ENCODE assay signal across 8 cellular contexts in genomic region chr3:177190184-177190583, GRCh38. TPM values are rescaled to one million over a fixed set of nuclear protein-coding genes. Genes with fewer than 3 reads are reported as not detected.
DNase-seq lines count a peak whose midpoint lies in the region; ATAC-seq, FAIRE-seq and TF ChIP-seq lines count a peak whose summit lies in the region.
"Not testable (repeated sequence)": the region's sequence is repeated elsewhere in the genome, so short reads cannot be mapped to it uniquely, and the experiment has no call there.

No MANE protein-coding gene starts in this region.

- in situ Hi-C loops in K562 (cut with MboI), result loop anchor here (10.0 kb wide), 1 partner anchor 135 kb away; no protein-coding TSS in a partner anchor
- in situ Hi-C loops in HepG2 (cut with HindIII; ENCODE audit: extremely low pct_ligation_motif_present, low pct_unique_long_range_greater_than_20kb), result loop anchor here (10.0 kb wide), 1 partner anchor 135 kb away; no protein-coding TSS in a partner anchor
- in situ Hi-C loops in transverse colon (cut with MboI; ENCODE audit: low pct_ligation_motif_present in 1 of 4, low pct_unique_long_range_greater_than_20kb in 1 of 4, low sequenced_read_pairs in 3 of 4), result loop anchor here in 3 of 4 donors (10.0 to 25.0 kb wide), 5 partner anchors 128 to 405 kb away; no protein-coding TSS in a partner anchor

- H3K9ac ChIP-seq in SU-DHL-6 (ENCODE audit: low read length), result peak overlapping the region; percentile 43
- not testable (repeated sequence) for H3K9ac ChIP-seq in K562 (ENCODE audit: insufficient read depth in 1 of 2, low read depth in 2 of 2, low read length in 2 of 2); H1 (replicated peaks in 1 of 4; ENCODE audit: extremely low read depth in 1 of 4, low read depth in 3 of 4, low read length in 3 of 4); HepG2 (ENCODE audit: insufficient read depth, low read depth, low read length)

- not testable (repeated sequence) for H3K14ac ChIP-seq in H1 (ENCODE audit: insufficient read length)

- H3K27me3 Mint-ChIP-seq in osteocyte (ENCODE audit: unreplicated experiment), result not testable (repeated sequence)

- H3K9me1 ChIP-seq in K562 (ENCODE audit: control insufficient read depth, insufficient read depth, low read length), result not testable (repeated sequence)

- not testable (repeated sequence) for H4K8ac ChIP-seq in H1 (ENCODE audit: extremely low read depth, insufficient read depth, low read length)

- not testable (repeated sequence) for H3K9me3 Mint-ChIP-seq in osteocyte (ENCODE audit: unreplicated experiment); stimulated activated effector memory CD8-positive, alpha-beta T cell treated with anti-CD3 and anti-CD28 coated beads, Interleukin-12 subunit alpha, Interleukin-12 subunit beta, amount 100 ng/mL, for 72 hours

- not testable (repeated sequence) for H2BK120ac ChIP-seq in H1 (replicated peaks; ENCODE audit: low read depth, low read length)

- TF ChIP-seq EP300 in K562 (IDR thresholded peaks at IDR 0.05; ENCODE audit: low read length); H1 (IDR thresholded peaks at IDR 0.05; ENCODE audit: borderline replicate concordance in 1 of 2, low read depth in 2 of 2, low read length in 2 of 2); HepG2 (IDR thresholded peaks at IDR 0.05; ENCODE audit: low read depth in 2 of 2, low read length in 2 of 2); HepG2 (CRISPR knock-in tag; IDR thresholded peaks at IDR 0.05; ENCODE audit: borderline replicate concordance); transverse colon (IDR thresholded peaks at IDR 0.05; ENCODE audit: low read depth): not testable (repeated sequence)

- H3K56ac ChIP-seq in H1 (replicated peaks; ENCODE audit: insufficient read length, low read depth, low read length), result not testable (repeated sequence)

- H3K27ac ChIP-seq in C4-2B (0 out of 2 replicates have a peak overlapping the region, but pooled peaks have one; percentile 6), SU-DHL-6 (ENCODE audit: low read depth, low read length) (peak overlapping the region; percentile 100), transverse colon (peak overlapping the region in 3 of 4 donors; percentile 50 to 52 (median 51))
- not testable (repeated sequence) for H3K27ac ChIP-seq in K562 (ENCODE audit: extremely low read depth, low read depth, low read length); H1 (ENCODE audit: low read depth, low read length); HepG2 (ENCODE audit: extremely low read length, insufficient read depth, low read length)

- peaks cover 64% of the 10 kb centered on the region for H3K4me1 Mint-ChIP-seq in osteocyte (ENCODE audit: unreplicated experiment)
- peaks cover 63% of the 10 kb centered on the region for H3K4me1 Mint-ChIP-seq in stimulated activated effector memory CD8-positive, alpha-beta T cell treated with anti-CD3 and anti-CD28 coated beads, Interleukin-12 subunit alpha, Interleukin-12 subunit beta, amount 100 ng/mL, for 72 hours

- DNase-seq in K562 (ENCODE audit: extremely low read depth in 1 of 4, low spot score in 3 of 4); H1 (ENCODE audit: low read depth in 1 of 2, low spot score in 2 of 2); HepG2 (ENCODE audit: low spot score); osteocyte (ENCODE audit: extremely low spot score, unreplicated experiment); stimulated activated effector memory CD8-positive, alpha-beta T cell treated with anti-CD3 and anti-CD28 coated beads, Interleukin-12 subunit alpha, Interleukin-12 subunit beta, amount 100 ng/mL, for 72 hours (ENCODE audit: low spot score in 2 of 2); transverse colon: not testable (repeated sequence)

- 72% methylated on average over 5 of the region's 5 CpGs for WGBS in K562 (ENCODE audit: insufficient coverage, low coverage, missing lambda C conversion rate)
- 92% methylated on average over 5 of the region's 5 CpGs; no CpG with 5 or more reads in 1 of the 2 experiments for WGBS in H1 (ENCODE audit: extremely low coverage in 1 of 2, insufficient coverage in 1 of 2, insufficient read length in 1 of 2, insufficient replicate concordance in 2 of 2, low coverage in 1 of 2, low lambda C conversion rate in 2 of 2, missing lambda C conversion rate in 1 of 2), 2 experiments
- WGBS in HepG2 (ENCODE audit: low lambda C conversion rate), result 92% methylated on average over 5 of the region's 5 CpGs
- 94 to 98% methylated on average over 5 of the region's 5 CpGs for WGBS in transverse colon (ENCODE audit: low coverage in 1 of 2), 2 donors

- intact Hi-C loops in K562 (cut with micrococcal nuclease), result loop anchor here (5.0 to 10.0 kb wide), 2 partner anchors 123 to 285 kb away; no protein-coding TSS in a partner anchor
- intact Hi-C loops in HepG2 (cut with micrococcal nuclease; ENCODE audit: unreplicated experiment), result loop anchor here (10.0 kb wide), 1 partner anchor 305 kb away; no protein-coding TSS in a partner anchor
- intact Hi-C loops in transverse colon (cut with DNase I; ENCODE audit: low total_unique reads), result not testable (repeated sequence)

- not testable (repeated sequence) for H3K18ac ChIP-seq in H1 (ENCODE audit: extremely low read depth, low read length)

- not testable (repeated sequence) for H3K27me3 ChIP-seq in SU-DHL-6 (ENCODE audit: low read length); K562 (ENCODE audit: control insufficient read depth in 2 of 2, insufficient read depth in 2 of 2, low read length in 2 of 2); H1 (replicated peaks in 1 of 4; ENCODE audit: control insufficient read depth in 3 of 4, extremely low read depth in 1 of 4, insufficient read depth in 3 of 4, low read length in 3 of 4); HepG2 (ENCODE audit: control insufficient read depth in 1 of 2, insufficient read depth in 2 of 2, low read length in 2 of 2); transverse colon

- not testable (repeated sequence) for H2BK12ac ChIP-seq in H1 (ENCODE audit: low read depth, low read length)

- FAIRE-seq in K562 (lab: Jason Lieb, UNC); H1 (lab: Jason Lieb, UNC); HepG2 (lab: Jason Lieb, UNC): not testable (repeated sequence)

- H2BK5ac ChIP-seq in H1 (ENCODE audit: low read depth, low read length), result not testable (repeated sequence)

- TF ChIP-seq POLR2A in K562 (conservative IDR thresholded peaks at IDR 0.05); H1 (IDR thresholded peaks at IDR 0.05; ENCODE audit: control extremely low read depth in 1 of 2, low read depth in 2 of 2, low read length in 2 of 2); HepG2 (IDR thresholded peaks at IDR 0.05; ENCODE audit: insufficient read depth in 1 of 2, low read depth in 2 of 2, low read length in 2 of 2); transverse colon (IDR thresholded peaks at IDR 0.05): not testable (repeated sequence)

- H3K9me2 ChIP-seq in SU-DHL-6 (replicated peaks; ENCODE audit: insufficient read depth, low read length), result not testable (repeated sequence)

- CTCF ChIA-PET in K562 (lab: Yijun Ruan, JAX; ENCODE audit: low intra/inter-chr PET ratio); H1 (lab: Charles Lee; ENCODE audit: partially characterized antibody); HepG2 (lab: Yijun Ruan, JAX; ENCODE audit: low intra/inter-chr PET ratio, low total read pairs): not testable (repeated sequence)

- not testable (repeated sequence) for H3K4me3 Mint-ChIP-seq in osteocyte (ENCODE audit: unreplicated experiment); stimulated activated effector memory CD8-positive, alpha-beta T cell treated with anti-CD3 and anti-CD28 coated beads, Interleukin-12 subunit alpha, Interleukin-12 subunit beta, amount 100 ng/mL, for 72 hours

- not testable (repeated sequence) for H3K4me3 ChIP-seq in SU-DHL-6 (ENCODE audit: insufficient read depth, low read length, poor library complexity, severe bottlenecking); K562; H1 (ENCODE audit: extremely low read depth in 1 of 4, insufficient read depth in 2 of 4, low read depth in 3 of 4, low read length in 4 of 4); HepG2 (replicated peaks in 1 of 3; ENCODE audit: insufficient read depth in 1 of 3, low read depth in 2 of 3, low read length in 3 of 3); transverse colon

- H3K27ac Mint-ChIP-seq in osteocyte (ENCODE audit: unreplicated experiment), result peak overlapping the region; percentile 81
- H3K27ac Mint-ChIP-seq in stimulated activated effector memory CD8-positive, alpha-beta T cell treated with anti-CD3 and anti-CD28 coated beads, Interleukin-12 subunit alpha, Interleukin-12 subunit beta, amount 100 ng/mL, for 72 hours, result peak overlapping the region; percentile 43

- peak overlapping the region; percentile 95 for H3K4me2 ChIP-seq in SU-DHL-6 (ENCODE audit: low read depth, low read length, poor library complexity, severe bottlenecking)
- H3K4me2 ChIP-seq in K562 (ENCODE audit: insufficient read depth, low read length); HepG2 (ENCODE audit: low read depth, low read length): not testable (repeated sequence)
- H3K4me2 ChIP-seq in H1 (ENCODE audit: insufficient read depth in 1 of 2, low read depth in 2 of 2, low read length in 2 of 2), result peak overlapping the region in 1 of 2 experiments; percentile 41; a peak in 1 of 4 replicates

- ATAC-seq in K562; HepG2; stimulated activated effector memory CD8-positive, alpha-beta T cell treated with anti-CD3 and anti-CD28 coated beads, Interleukin-12 subunit alpha, Interleukin-12 subunit beta, amount 100 ng/mL, for 72 hours: not testable (repeated sequence)

- H4K5ac ChIP-seq in H1 (ENCODE audit: insufficient read length, low read depth, low read length), result not testable (repeated sequence)

- H3K79me1 ChIP-seq in H1 (ENCODE audit: low read depth, low read length), result not testable (repeated sequence)

- not testable (repeated sequence) for H3K23me2 ChIP-seq in H1 (ENCODE audit: low read depth, low read length)

- TF ChIP-seq RAD21 in K562 (CRISPR knock-in tag; conservative IDR thresholded peaks at IDR 0.05 in 1 of 2, IDR thresholded peaks at IDR 0.05 in 1 of 2); H1 (IDR thresholded peaks at IDR 0.05 in 1 of 2, conservative IDR thresholded peaks at IDR 0.05 in 1 of 2; ENCODE audit: low read depth in 2 of 2, low read length in 2 of 2); HepG2 (CRISPR knock-in tag; IDR thresholded peaks at IDR 0.05): not testable (repeated sequence)

- peaks cover 11% of the 10 kb centered on the region for H3K36me3 ChIP-seq in SU-DHL-6 (ENCODE audit: low read length)
- H3K36me3 ChIP-seq in K562 (ENCODE audit: control insufficient read depth, insufficient read depth, low read length), result peaks cover 24% of the 10 kb centered on the region
- not testable (repeated sequence) for H3K36me3 ChIP-seq in H1 (ENCODE audit: control insufficient read depth in 2 of 4, insufficient read depth in 4 of 4, low read length in 3 of 4); HepG2 (replicated peaks in 1 of 2; ENCODE audit: control insufficient read depth in 1 of 2, insufficient read depth in 2 of 2, low read length in 2 of 2); transverse colon

- H2AK5ac ChIP-seq in H1 (ENCODE audit: low read depth, low read length), result not testable (repeated sequence)

- peaks cover 15% of the 10 kb centered on the region for H3K36me3 Mint-ChIP-seq in osteocyte (ENCODE audit: unreplicated experiment)
- H3K36me3 Mint-ChIP-seq in stimulated activated effector memory CD8-positive, alpha-beta T cell treated with anti-CD3 and anti-CD28 coated beads, Interleukin-12 subunit alpha, Interleukin-12 subunit beta, amount 100 ng/mL, for 72 hours, result peaks cover 28% of the 10 kb centered on the region

- TF ChIP-seq CTCF in C4-2B (conservative IDR thresholded peaks at IDR 0.05); SU-DHL-6 (IDR thresholded peaks at IDR 0.05; ENCODE audit: insufficient read depth, low read length, poor library complexity, severe bottlenecking); K562 (IDR thresholded peaks at IDR 0.05 in 2 of 3, conservative IDR thresholded peaks at IDR 0.05 in 1 of 3; ENCODE audit: insufficient read depth in 2 of 3, low read depth in 1 of 3, low read length in 3 of 3); H1 (IDR thresholded peaks at IDR 0.05; ENCODE audit: control extremely low read depth in 1 of 3, insufficient read depth in 1 of 3, low read depth in 1 of 3, low read length in 3 of 3); HepG2 (CRISPR knock-in tag; IDR thresholded peaks at IDR 0.05); osteocyte (IDR thresholded peaks at IDR 0.05); transverse colon (IDR thresholded peaks at IDR 0.05): not testable (repeated sequence)

- peaks cover 11 to 33% of the 10 kb centered on the region in 2 experiments; a peak in 4 of 5 replicates for H3K4me1 ChIP-seq in K562 (replicated peaks in 1 of 2; ENCODE audit: control insufficient read depth in 2 of 2, insufficient read depth in 2 of 2, low read length in 2 of 2)
- H3K4me1 ChIP-seq in H1 (replicated peaks in 1 of 4; ENCODE audit: control insufficient read depth in 3 of 4, insufficient read depth in 4 of 4, low read length in 3 of 4), result peaks cover 0 to 26% (median 7%) of the 10 kb centered on the region in 4 experiments; a peak in 4 of 7 replicates
- peaks cover 48% of the 10 kb centered on the region for H3K4me1 ChIP-seq in HepG2 (ENCODE audit: insufficient read depth, low read length)
- peaks cover 24 to 67% (median 35%) of the 10 kb centered on the region in 4 donors for H3K4me1 ChIP-seq in transverse colon

- not testable (repeated sequence) for H4K91ac ChIP-seq in H1 (replicated peaks; ENCODE audit: insufficient read length, low read length)

- BruUV-seq in K562 (replicated peaks; lab: Mats Ljungman, UMichigan); HepG2 (replicated peaks; lab: Mats Ljungman, UMichigan): not testable (repeated sequence)

- H3K79me2 ChIP-seq in SU-DHL-6 (ENCODE audit: insufficient read depth, low read length), result peaks cover 100% of the 10 kb centered on the region
- H3K79me2 ChIP-seq in K562 (ENCODE audit: control insufficient read depth, insufficient read depth, low read length), result peaks cover 100% of the 10 kb centered on the region
- peaks cover 91 to 100% of the 10 kb centered on the region in 2 experiments for H3K79me2 ChIP-seq in H1 (ENCODE audit: control insufficient read depth in 1 of 2, insufficient read depth in 2 of 2, low read length in 2 of 2)
- peaks cover 94% of the 10 kb centered on the region for H3K79me2 ChIP-seq in HepG2 (ENCODE audit: insufficient read depth, low read length)

- not testable (repeated sequence) for H2BK15ac ChIP-seq in H1 (ENCODE audit: low read length)

- H3K4ac ChIP-seq in H1 (replicated peaks; ENCODE audit: insufficient read length, low read depth, low read length), result not testable (repeated sequence)

- H2AFZ ChIP-seq in SU-DHL-6 (ENCODE audit: low read depth, low read length, severe bottlenecking); K562 (ENCODE audit: low read depth, low read length); H1 (ENCODE audit: low read length); HepG2 (ENCODE audit: low read length): not testable (repeated sequence)

- H3K23ac ChIP-seq in H1 (ENCODE audit: insufficient read length), result not testable (repeated sequence)

- not testable (repeated sequence) for H2BK20ac ChIP-seq in H1 (ENCODE audit: low read length)

- H3F3A ChIP-seq in SU-DHL-6 (ENCODE audit: insufficient read depth), result peaks cover 45% of the 10 kb centered on the region

- H4K20me1 ChIP-seq in SU-DHL-6 (ENCODE audit: low read depth, low read length) (peaks cover 20% of the 10 kb centered on the region; the same call in 1 of the 2 replicates), K562 (replicated peaks; ENCODE audit: control insufficient read depth, insufficient read depth, low read length) (peaks cover 31% of the 10 kb centered on the region), H1 (replicated peaks in 1 of 2; ENCODE audit: control insufficient read depth in 1 of 2, insufficient read depth in 2 of 2, low read length in 2 of 2) (peaks cover 10 to 15% of the 10 kb centered on the region in 2 experiments), HepG2 (ENCODE audit: insufficient read depth, low read length) (peaks cover 85% of the 10 kb centered on the region)

- H3K9me3 ChIP-seq in SU-DHL-6 (ENCODE audit: insufficient read depth, low read length); K562 (replicated peaks; ENCODE audit: control insufficient read depth, insufficient read depth, low read depth, low read length); H1 (ENCODE audit: insufficient read depth in 2 of 2, low read depth in 1 of 2, low read length in 1 of 2); HepG2 (ENCODE audit: low read length); transverse colon: not testable (repeated sequence)

- POLR2A ChIA-PET in K562 (lab: Yijun Ruan, JAX) (interaction anchor here (0.6 to 2.5 kb wide), 3 partner anchors 10 to 1269 kb away, joined by 3 to 13 read pairs (median 6); no protein-coding TSS in a partner anchor), HepG2 (lab: Yijun Ruan, JAX) (interaction anchor here (0.7 kb wide), 1 partner anchor 273 kb away, joined by 3 read pairs; no protein-coding TSS in a partner anchor)
- POLR2A ChIA-PET in H1 (lab: Charles Lee; ENCODE audit: partially characterized antibody), result not testable (repeated sequence)

RNA-seq across cellular contexts. Expression of gene TBL1XR1, which starts 7.1 kb away (rescaled TPM):
- 113 and 226 TPM in 2 replicates for total RNA-seq in K562 (2011; cell fraction: chromatin; rRNA removed; ENCODE audit: low replicate concordance)
- total RNA-seq in K562 (2011; cell fraction: nucleolus; rRNA removed), result 55.0 and 70.3 TPM in 2 replicates
- total RNA-seq in K562 (2011; cell fraction: nucleoplasm; rRNA removed), result 125 and 183 TPM in 2 replicates
- total RNA-seq in K562 (2014; rRNA removed) (56.6 and 68.6 TPM in 2 replicates), K562 (2014; rRNA removed; fragmentation: Illumina TruSeq; extraction: Trizol) (110 and 132 TPM in 2 replicates), K562 (2015; rRNA removed; fragmentation: Illumina TruSeq; extraction: Trizol) (74.0 and 83.3 TPM in 2 replicates), K562 (2021) (125 and 150 TPM in 2 replicates), HepG2 (2016; rRNA removed; fragmentation: Illumina TruSeq; extraction: Trizol) (62.5 and 108 TPM in 2 replicates), osteocyte (370 and 381 TPM in 2 replicates), transverse colon (100 to 1,000 TPM in 1 of 4 donors, 10 to 100 TPM in 3; 39.4 to 131 (median 68.1) TPM)
- polyA plus RNA-seq in K562 (2011; rRNA removed) (129 and 171 TPM in 2 replicates), K562 (2014; fragmentation: Illumina TruSeq; extraction: Trizol) (36.6 and 37.2 TPM in 2 replicates), K562 (2014; fragmentation: Nextera tagmentation; extraction: Ambion mirVana) (10 to 100 TPM; 19.6 to 90.2 TPM), K562 (2014; rRNA removed) (36.7 and 39.9 TPM in 2 replicates), H1 (2011; rRNA removed) (20.9 and 28.1 TPM in 2 replicates), HepG2 (2011; rRNA removed) (49.2 and 57.7 TPM in 2 replicates)
- polyA plus RNA-seq in K562 (2011; cell fraction: cytosol; rRNA removed), result 42.5 and 49.5 TPM in 2 replicates
- polyA plus RNA-seq in K562 (2011; cell fraction: nucleus; rRNA removed), result 154 and 172 TPM in 2 replicates
- 19.3 and 54.6 TPM in 2 replicates for polyA plus RNA-seq in K562 (2012)
- polyA minus RNA-seq in K562 (2011; rRNA and poly(A)+ RNA removed), result 706 and 847 TPM in 2 replicates
- polyA minus RNA-seq in K562 (2011; cell fraction: cytosol; rRNA and poly(A)+ RNA removed), result 193 and 353 TPM in 2 replicates
- polyA minus RNA-seq in K562 (2011; cell fraction: nucleus; rRNA and poly(A)+ RNA removed), result 137 and 171 TPM in 2 replicates
- 138 and 147 TPM in 2 replicates for total RNA-seq in H1 (2021; fragmentation: NEBNext Ultra II Directional; extraction: Animal tissue kit (Norgen Biotek cat#: 25700))
- polyA plus RNA-seq in H1 (2011; cell fraction: cytosol; rRNA removed), result 36.0 TPM
- polyA plus RNA-seq in H1 (2011; cell fraction: nucleus; rRNA removed), result 91.0 TPM
- polyA plus RNA-seq in H1 (2012, experiment 1 of 2), result 51.1 to 72.3 TPM (median 62.1 TPM) in 4 replicates
- polyA plus RNA-seq in H1 (2012, experiment 2 of 2), result 2.8 TPM
- 43.4 TPM for polyA plus RNA-seq in H1 (2013, experiment 1 of 2)
- 41.3 TPM for polyA plus RNA-seq in H1 (2013, experiment 2 of 2)
- polyA minus RNA-seq in H1 (2011; rRNA and poly(A)+ RNA removed), result 312 and 364 TPM in 2 replicates
- polyA minus RNA-seq in H1 (2011; cell fraction: cytosol; rRNA and poly(A)+ RNA removed), result 159 TPM
- 354 TPM for polyA minus RNA-seq in H1 (2011; cell fraction: nucleus; rRNA and poly(A)+ RNA removed)
- total RNA-seq in HepG2 (2016; cell fraction: cytosol; rRNA removed; fragmentation: Illumina TruSeq; extraction: Trizol; ENCODE audit: low read depth), result 10.8 TPM in 2 replicates
- total RNA-seq in HepG2 (2016; cell fraction: insoluble cytoplasmic fraction; rRNA removed; fragmentation: Illumina TruSeq; extraction: Trizol), result 67.0 and 111 TPM in 2 replicates
- 31.7 and 36.1 TPM in 2 replicates for total RNA-seq in HepG2 (2016; cell fraction: membrane; rRNA removed; fragmentation: Illumina TruSeq; extraction: Trizol)
- 58.6 and 64.8 TPM in 2 replicates for total RNA-seq in HepG2 (2016; cell fraction: nucleus; rRNA removed; fragmentation: Illumina TruSeq; extraction: Trizol)
- polyA plus RNA-seq in HepG2 (2011; cell fraction: cytosol; rRNA removed), result 12.2 and 20.2 TPM in 2 replicates
- 20.1 and 30.6 TPM in 2 replicates for polyA plus RNA-seq in HepG2 (2011; cell fraction: nucleus; rRNA removed)
- polyA plus RNA-seq in HepG2 (2012), result 21.8 and 27.0 TPM in 2 replicates
- polyA plus RNA-seq in HepG2 (2016; cell fraction: cytosol; fragmentation: Illumina TruSeq; extraction: Trizol; ENCODE audit: low read depth), result 1.9 and 2.1 TPM in 2 replicates
- 38.3 and 42.9 TPM in 2 replicates for polyA plus RNA-seq in HepG2 (2016; cell fraction: insoluble cytoplasmic fraction; fragmentation: Illumina TruSeq; extraction: Trizol; ENCODE audit: low read depth)
- polyA plus RNA-seq in HepG2 (2016; cell fraction: membrane; fragmentation: Illumina TruSeq; extraction: Trizol; ENCODE audit: low read depth), result 6.4 and 9.9 TPM in 2 replicates
- 53.4 and 55.7 TPM in 2 replicates for polyA plus RNA-seq in HepG2 (2016; cell fraction: nucleus; fragmentation: Illumina TruSeq; extraction: Trizol; ENCODE audit: insufficient read depth, low read depth)
- 126 and 330 TPM in 2 replicates for polyA minus RNA-seq in HepG2 (2011; rRNA and poly(A)+ RNA removed; ENCODE audit: low replicate concordance)
- 128 and 166 TPM in 2 replicates for polyA minus RNA-seq in HepG2 (2011; cell fraction: cytosol; rRNA and poly(A)+ RNA removed)
- 187 and 199 TPM in 2 replicates for polyA minus RNA-seq in HepG2 (2011; cell fraction: nucleus; rRNA and poly(A)+ RNA removed)
